Comparison of ENCODE assay signal across 10 cellular contexts in the genomic region with DNA sequence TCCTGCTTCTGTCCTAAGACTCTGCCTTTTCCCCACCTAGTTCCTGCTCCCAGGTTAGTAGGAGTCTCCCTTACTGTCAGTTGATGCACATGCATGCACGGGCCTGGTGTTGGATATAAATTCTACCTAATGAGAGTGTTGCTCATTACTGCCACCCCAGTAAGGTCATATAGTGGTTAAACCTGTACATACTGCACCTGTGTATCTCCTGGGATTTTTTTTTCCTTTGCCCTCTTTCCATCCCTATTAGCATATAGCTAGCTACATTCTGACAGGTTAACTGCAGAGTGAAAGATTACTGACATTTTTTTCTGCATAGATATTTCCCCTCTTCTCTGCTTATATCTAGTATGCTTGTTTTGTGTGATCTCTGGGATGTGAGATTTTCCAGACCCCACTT.
"Had no signal": no experiment of that assay in that cellular context is flagged by ENCODE, and none has a peak within 500 bp of the region (broad histone marks: within the 10 kb centered on the region; RNA-seq: fewer than 3 reads in every experiment).

No MANE protein-coding gene starts in this region.

- H3K36me3 ChIP-seq: HAP-1 had no signal

- H3K27ac ChIP-seq: GM23248 had no signal

- H3K4me1 ChIP-seq: HAP-1 had no signal

- ATAC-seq: HCT116, HepG2, K562 had no signal

- H2AFZ ChIP-seq: GM23248 had no signal

- H3K9ac ChIP-seq: GM23248 had no signal

- H3K4me3 ChIP-seq: GM23248, HAP-1, K562 had no signal

- DNase-seq: GM23248, GOT3, H7, HFFc6, IMR-90, KG1 had no signal
